Comparison of ENCODE assay signal across 20 cellular contexts in the genomic region with DNA sequence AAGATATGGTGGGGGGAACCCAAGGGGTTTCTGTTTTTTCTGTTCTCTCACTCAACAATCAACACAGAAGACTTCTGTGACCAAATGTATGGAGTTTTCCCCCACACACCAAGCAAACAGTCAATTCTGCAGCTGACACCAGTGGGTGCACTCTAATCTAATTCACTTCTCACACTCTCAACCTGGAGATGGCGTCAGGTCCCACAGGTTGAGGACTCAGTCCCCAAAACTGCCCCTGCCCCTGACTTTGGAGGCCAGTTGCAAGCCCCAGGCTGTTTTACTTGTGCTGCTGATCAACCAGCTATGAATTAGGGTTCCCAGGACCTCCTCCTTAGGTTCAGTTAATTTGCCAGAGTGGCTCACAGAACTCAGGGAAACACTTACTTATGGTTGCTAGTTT. TPM values are rescaled to one million over a fixed set of nuclear protein-coding genes. Genes with fewer than 3 reads are reported as not detected.
DNase-seq lines count a peak whose midpoint lies in the region; ATAC-seq and TF ChIP-seq lines count a peak whose summit lies in the region.
"Had no signal": no experiment of that assay in that cellular context is flagged by ENCODE, and none has a peak within 500 bp of the region (broad histone marks: within the 10 kb centered on the region; RNA-seq: fewer than 3 reads in every experiment).

No MANE protein-coding gene starts in this region.

- no peak overlapping the region for H3K4me3 ChIP-seq in psoas muscle
- H3K4me3 ChIP-seq: BLaER1 had no signal

- no peaks in the 10 kb centered on the region for H3K36me3 ChIP-seq in psoas muscle (ENCODE audit: insufficient read depth in 1 of 2, low read depth in 1 of 2)
- H3K36me3 ChIP-seq: BLaER1 had no signal

- 86 to 96% (median 94%) methylated on average over 1 of the region's 1 CpG for WGBS in psoas muscle, 3 donors

- TF ChIP-seq RAD21 in Ishikawa (IDR thresholded peaks at IDR 0.05; ENCODE audit: low read depth): peak; percentile 5; the same call in 1 of the 2 replicates

- DNase-seq in activated effector memory CD4-positive, alpha-beta T cell treated with anti-CD3 and anti-CD28 coated beads, Interleukin-2, amount 50 U/mL, for 16 hours: peak; percentile 42
- no peak for DNase-seq in activated effector memory CD4-positive, alpha-beta T cell treated with Interleukin-2 at 50 U/mL for 16 hours
- DNase-seq in SK-MEL-5 (ENCODE audit: low read depth, low spot score): peak; percentile 37
- no peak for DNase-seq in substantia nigra (lab: John Stamatoyannopoulos, UW)
- DNase-seq in psoas muscle: no peak
- DNase-seq: 8988T; CD4-positive, alpha-beta memory T cell; DMS153; DMS79; GDM1; KBM-7 had no signal

- no peak for TF ChIP-seq EP300 in Ishikawa (IDR thresholded peaks at IDR 0.05; ENCODE audit: borderline replicate concordance)

- intact Hi-C loops in psoas muscle (cut with DNase I): loop anchor here in 1 of 2 donors (10.0 kb wide), 1 partner anchor 185 kb away; a partner anchor contains a TSS

- H3K27ac ChIP-seq in substantia nigra (ENCODE audit: low read depth, low read length, poor library complexity, severe bottlenecking) (peak overlapping the region; percentile 82), psoas muscle (no peak overlapping the region)
- H3K27ac ChIP-seq: BLaER1 had no signal

- no peak for TF ChIP-seq CTCF in psoas muscle (IDR thresholded peaks at IDR 0.05)

- H3K9me3 ChIP-seq in psoas muscle: no peaks in the 10 kb centered on the region
- H3K9me3 ChIP-seq: BLaER1 had no signal

- ATAC-seq in psoas muscle (no peak), HG03469 (IDR thresholded peaks at IDR 0.05; ENCODE audit: unreplicated experiment) (no peak), HG02763 (IDR thresholded peaks at IDR 0.05; ENCODE audit: unreplicated experiment) (no peak)

- no peaks in the 10 kb centered on the region for H3K4me1 ChIP-seq in psoas muscle
- H3K4me1 ChIP-seq: BLaER1 had no signal

- no peaks in the 10 kb centered on the region for H3K27me3 ChIP-seq in psoas muscle (ENCODE audit: insufficient read depth in 3 of 3, low read length in 2 of 3)
- H3K27me3 ChIP-seq: BLaER1 had no signal

- in situ Hi-C loops in SK-MEL-5 (cut with HindIII; ENCODE audit: low pct_unique_long_range_greater_than_20kb, low sequenced_read_pairs): no loop called here

TF ChIP-seq in Ishikawa, 13 proteins besides CTCF, POLR2A, EP300 and RAD21:
- TF ChIP-seq, protein P1, sequence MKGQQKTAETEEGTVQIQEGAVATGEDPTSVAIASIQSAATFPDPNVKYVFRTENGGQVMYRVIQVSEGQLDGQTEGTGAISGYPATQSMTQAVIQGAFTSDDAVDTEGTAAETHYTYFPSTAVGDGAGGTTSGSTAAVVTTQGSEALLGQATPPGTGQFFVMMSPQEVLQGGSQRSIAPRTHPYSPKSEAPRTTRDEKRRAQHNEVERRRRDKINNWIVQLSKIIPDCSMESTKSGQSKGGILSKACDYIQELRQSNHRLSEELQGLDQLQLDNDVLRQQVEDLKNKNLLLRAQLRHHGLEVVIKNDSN (IDR thresholded peaks at IDR 0.05): no peak
- TF ChIP-seq NFIC (IDR thresholded peaks at IDR 0.05): no peak
- TF ChIP-seq TAF1 (IDR thresholded peaks at IDR 0.05; ENCODE audit: low read depth): no peak
- TF ChIP-seq, protein P2, sequence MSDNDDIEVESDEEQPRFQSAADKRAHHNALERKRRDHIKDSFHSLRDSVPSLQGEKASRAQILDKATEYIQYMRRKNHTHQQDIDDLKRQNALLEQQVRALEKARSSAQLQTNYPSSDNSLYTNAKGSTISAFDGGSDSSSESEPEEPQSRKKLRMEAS (IDR thresholded peaks at IDR 0.05): no peak
- TF ChIP-seq ZBTB7A (IDR thresholded peaks at IDR 0.05; ENCODE audit: low read depth): no peak
- TF ChIP-seq TEAD4 (IDR thresholded peaks at IDR 0.05): no peak
- TF ChIP-seq EGR1 (IDR thresholded peaks at IDR 0.05): no peak

RNA-seq across cellular contexts. Expression of a gene that starts 6.2 kb away (rescaled TPM):
- not detected in 2 replicates for total RNA-seq in SK-MEL-5 (2014; rRNA removed; shearing (Covaris generic))
- not detected in 2 replicates for polyA plus RNA-seq in SK-MEL-5 (2015; cell fraction: cytosol; rRNA removed)
- not detected in 2 replicates for polyA plus RNA-seq in SK-MEL-5 (2015; cell fraction: nucleus; rRNA removed)
- 1 to 10 TPM in 1 of 4 donors, not detected in 3; 5.0 TPM for total RNA-seq in psoas muscle
- polyA plus RNA-seq in psoas muscle: not detected
- total RNA-seq: HT-29 had no signal
- polyA plus RNA-seq: AG04450 had no signal

RNA-seq across cellular contexts. Expression of a gene that starts 45.4 kb away (rescaled TPM):
- 15.7 and 18.2 TPM in 2 replicates for total RNA-seq in SK-MEL-5 (2014; rRNA removed; shearing (Covaris generic))
- 9.6 and 14.9 TPM in 2 replicates for polyA plus RNA-seq in SK-MEL-5 (2015; cell fraction: cytosol; rRNA removed)
- 3.8 and 8.8 TPM in 2 replicates for polyA plus RNA-seq in SK-MEL-5 (2015; cell fraction: nucleus; rRNA removed)
- 10 to 100 TPM; 10.8 to 24.1 (median 18.7) TPM for total RNA-seq in psoas muscle
- polyA plus RNA-seq in psoas muscle: 10 to 100 TPM; 19.1 to 44.4 (median 20.1) TPM

RNA-seq across cellular contexts. Expression of a gene that starts 57.5 kb away (rescaled TPM):
- 0.50 and 0.77 TPM in 2 replicates for total RNA-seq in SK-MEL-5 (2014; rRNA removed; shearing (Covaris generic))
- polyA plus RNA-seq in SK-MEL-5 (2015; cell fraction: cytosol; rRNA removed): 0.71 TPM in 2 replicates
- polyA plus RNA-seq in SK-MEL-5 (2015; cell fraction: nucleus; rRNA removed): 0.76 and 0.93 TPM in 2 replicates
- total RNA-seq in psoas muscle: 100 to 1,000 TPM; 143 to 325 (median 232) TPM
- 100 to 1,000 TPM in 1 of 3 donors, 10 to 100 TPM in 1, 1 to 10 TPM in 1; 8.0 to 112 (median 57.2) TPM for polyA plus RNA-seq in psoas muscle
- total RNA-seq: A673; CD4-positive, alpha-beta memory T cell; Daoy; HT-29 had no signal
- polyA plus RNA-seq: AG04450; CD14-positive monocyte; CD4-positive, alpha-beta memory T cell had no signal

Comparison
In these comparisons a context has a peak if more than half of its experiments do, and no peak if none do; other contexts are left out.
1. DNase-seq: peak in activated effector memory CD4-positive, alpha-beta T cell treated with anti-CD3 and anti-CD28 coated beads, Interleukin-2, amount 50 U/mL, for 16 hours (single experiment) and SK-MEL-5 (single experiment); none in activated effector memory CD4-positive, alpha-beta T cell treated with Interleukin-2 at 50 U/mL for 16 hours (single experiment), substantia nigra (0 of 49) and psoas muscle (0 of 2).
2. RNA of a gene that starts 57.5 kb away (total RNA-seq): 143 to 325 TPM in psoas muscle; 0.50 to 0.77 TPM in SK-MEL-5; every median in the first group is over 10 times any median in the second.